Comparison of ENCODE assay signal across 16 cellular contexts in genomic region chr2:220550995-220551702, GRCh38.
DNase-seq lines count a peak whose midpoint lies in the region; ATAC-seq and TF ChIP-seq lines count a peak whose summit lies in the region.
"Had no signal": no experiment of that assay in that cellular context is flagged by ENCODE, and none has a peak within 500 bp of the region (broad histone marks: within the 10 kb centered on the region; RNA-seq: fewer than 3 reads in every experiment).

No MANE protein-coding gene starts in this region.

- ATAC-seq in esophagus mucosa (peak; percentile 68), GM19023 (IDR thresholded peaks at IDR 0.05; ENCODE audit: unreplicated experiment) (no peak)
- ATAC-seq in activated CD4-positive, CD25-positive, alpha-beta regulatory T cell treated with anti-CD3 and anti-CD28 coated beads, Interleukin-2, amount 50 U/mL, for 24 hours: no peak
- ATAC-seq: CD8-positive, alpha-beta T cell had no signal

- no peak overlapping the region for H3K4me3 ChIP-seq in breast epithelium
- no peak overlapping the region for H3K4me3 ChIP-seq in WERI-Rb-1 (ENCODE audit: low read depth, low read length)
- H3K4me3 ChIP-seq: BLaER1 treated with 17β-estradiol and CSF1 and Interleukin-3, amounts not matched to agents 10 nM and 100 nM; GM23248; SK-N-MC had no signal

- H3K27ac ChIP-seq in breast epithelium (no peak overlapping the region), WERI-Rb-1 (peak overlapping the region; percentile 25)
- H3K27ac ChIP-seq: BLaER1 treated with 17β-estradiol and CSF1 and Interleukin-3, amounts not matched to agents 10 nM and 100 nM; GM23248; SK-N-MC had no signal

- no peak for TF ChIP-seq POLR2A in breast epithelium (IDR thresholded peaks at IDR 0.05)

- peak; percentile 54 for DNase-seq in MCF 10A (ENCODE audit: unreplicated experiment)
- DNase-seq in breast epithelium (ENCODE audit: low spot score in 2 of 2): no peak
- peak; percentile 10 for DNase-seq in WERI-Rb-1
- no peak for DNase-seq in dermis blood vessel endothelial cell
- no peak for DNase-seq in activated CD4-positive, alpha-beta T cell treated with anti-CD3 and anti-CD28 coated beads, Interleukin-2, amount 50 U/mL, for 48 hours
- DNase-seq: CD8-positive, alpha-beta T cell; GM23248; HCEC 1CT; NCI-H1092 treated with DMSO at 0.1 percent for 48 hours; NCI-H146; SHP77 had no signal

- H3K9me3 ChIP-seq in breast epithelium: no peaks in the 10 kb centered on the region
- peaks cover 3% of the 10 kb centered on the region for H3K9me3 ChIP-seq in WERI-Rb-1 (ENCODE audit: severe bottlenecking)
- H3K9me3 ChIP-seq: BLaER1 treated with 17β-estradiol and CSF1 and Interleukin-3, amounts not matched to agents 10 nM and 100 nM had no signal

- intact Hi-C loops in MCF 10A (cut with micrococcal nuclease) (no loop called here), breast epithelium (cut with DNase I; ENCODE audit: low total_unique reads) (no loop called here)

- peaks cover 8% of the 10 kb centered on the region for H3K4me1 Mint-ChIP-seq in MCF 10A (ENCODE audit: insufficient read depth, unreplicated experiment)

- H3K36me3 Mint-ChIP-seq in MCF 10A (ENCODE audit: insufficient read depth, unreplicated experiment): no peaks in the 10 kb centered on the region
- H3K36me3 Mint-ChIP-seq: CD8-positive, alpha-beta T cell had no signal

- no peak overlapping the region for H3K27ac Mint-ChIP-seq in MCF 10A (ENCODE audit: low read depth, unreplicated experiment)
- H3K27ac Mint-ChIP-seq: CD8-positive, alpha-beta T cell had no signal

- CTCF ChIA-PET in MCF 10A (lab: Yijun Ruan, JAX): interaction anchor here (0.5 kb wide), 1 partner anchor 14 kb away, joined by 3 read pairs; no protein-coding TSS in a partner anchor

- peaks cover 7% of the 10 kb centered on the region for H3K27me3 Mint-ChIP-seq in MCF 10A (ENCODE audit: insufficient read depth, unreplicated experiment)

- H3K4me1 ChIP-seq in breast epithelium: no peaks in the 10 kb centered on the region

- POLR2A ChIA-PET in MCF 10A (lab: Yijun Ruan, JAX): interaction anchor here (0.6 kb wide), 1 partner anchor 175 kb away, joined by 3 read pairs; no protein-coding TSS in a partner anchor

- BruUV-seq in MCF 10A (replicated peaks; lab: Mats Ljungman, UMichigan): no TSS peak

- H3K27me3 ChIP-seq in breast epithelium (no peaks in the 10 kb centered on the region), WERI-Rb-1 (ENCODE audit: insufficient read depth, low read depth, severe bottlenecking) (no peaks in the 10 kb centered on the region)
- H3K27me3 ChIP-seq: BLaER1 treated with 17β-estradiol and CSF1 and Interleukin-3, amounts not matched to agents 10 nM and 100 nM had no signal

- no peaks in the 10 kb centered on the region for H3K9me3 Mint-ChIP-seq in MCF 10A (ENCODE audit: unreplicated experiment)
- H3K9me3 Mint-ChIP-seq: CD8-positive, alpha-beta T cell had no signal

- no peaks in the 10 kb centered on the region for H3K36me3 ChIP-seq in breast epithelium
- no peaks in the 10 kb centered on the region for H3K36me3 ChIP-seq in WERI-Rb-1
- H3K36me3 ChIP-seq: BLaER1 treated with 17β-estradiol and CSF1 and Interleukin-3, amounts not matched to agents 10 nM and 100 nM had no signal

- TF ChIP-seq CTCF in MCF 10A (IDR thresholded peaks at IDR 0.05; ENCODE audit: unreplicated experiment): no peak
- TF ChIP-seq CTCF in breast epithelium (IDR thresholded peaks at IDR 0.05): no peak
- no peak for TF ChIP-seq CTCF in WERI-Rb-1 (IDR thresholded peaks at IDR 0.05; ENCODE audit: low read depth, low read length)

- H3K4me3 Mint-ChIP-seq in MCF 10A (ENCODE audit: unreplicated experiment): no peak overlapping the region
- H3K4me3 Mint-ChIP-seq: CD8-positive, alpha-beta T cell had no signal

Comparison
In these comparisons a context has a peak if more than half of its experiments do, and no peak if none do; other contexts are left out.
1. DNase-seq: peak in MCF 10A (single experiment) and WERI-Rb-1 (single experiment); none in breast epithelium (0 of 2), dermis blood vessel endothelial cell (single experiment) and activated CD4-positive, alpha-beta T cell treated with anti-CD3 and anti-CD28 coated beads, Interleukin-2, amount 50 U/mL, for 48 hours (0 of 2).